ENCODE assay signal across 13 cellular contexts in genomic region chr1:55169126-55169525, GRCh38. TPM values are rescaled to one million over a fixed set of nuclear protein-coding genes. Genes with fewer than 3 reads are reported as not detected.
DNase-seq lines count a peak whose midpoint lies in the region; ATAC-seq and TF ChIP-seq lines count a peak whose summit lies in the region.
"Had no signal": no experiment of that assay in that cellular context is flagged by ENCODE, and none has a peak within 500 bp of the region (broad histone marks: within the 10 kb centered on the region; RNA-seq: fewer than 3 reads in every experiment).

No MANE protein-coding gene starts in this region.

- peak; percentile 62 for ATAC-seq in stimulated activated naive CD8-positive, alpha-beta T cell treated with anti-CD3 and anti-CD28 coated beads, Interleukin-15, Interleukin-2, amounts not matched to agents 100 U/mL and 50 U/mL, for 24 hours
- ATAC-seq in stimulated activated naive CD8-positive, alpha-beta T cell treated with anti-CD3 and anti-CD28 coated beads, Interleukin-15, amount 100 ng/mL, for 72 hours: no peak
- ATAC-seq in activated naive CD8-positive, alpha-beta T cell treated with anti-CD3 and anti-CD28 coated beads, Interleukin-2, amount 50 U/mL, for 24 hours: peak; percentile 44
- no peak for ATAC-seq in natural killer cell treated with Interleukin-12 subunit alpha and Interleukin-12 subunit beta and Interleukin-15 and Interleukin-18, amount 100 ng/mL, for 72 hours
- ATAC-seq in GM19023 (IDR thresholded peaks at IDR 0.05; ENCODE audit: unreplicated experiment): no peak

- H3K27me3 Mint-ChIP-seq in stimulated activated naive CD8-positive, alpha-beta T cell treated with anti-CD3 and anti-CD28 coated beads, Interleukin-15, amount 100 ng/mL, for 72 hours: no peaks in the 10 kb centered on the region
- H3K27me3 Mint-ChIP-seq in activated naive CD8-positive, alpha-beta T cell treated with anti-CD3 and anti-CD28 coated beads, Interleukin-2, amount 50 U/mL, for 24 hours: no peaks in the 10 kb centered on the region
- H3K27me3 Mint-ChIP-seq in natural killer cell treated with Interleukin-12 subunit alpha and Interleukin-12 subunit beta and Interleukin-15 and Interleukin-18, amount 100 ng/mL, for 72 hours: no peaks in the 10 kb centered on the region

- intact Hi-C loops in lower leg skin (cut with DNase I; ENCODE audit: low total_unique reads): no loop called here

- no peaks in the 10 kb centered on the region for H3K9me3 Mint-ChIP-seq in stimulated activated naive CD8-positive, alpha-beta T cell treated with anti-CD3 and anti-CD28 coated beads, Interleukin-15, amount 100 ng/mL, for 72 hours
- no peaks in the 10 kb centered on the region for H3K9me3 Mint-ChIP-seq in activated naive CD8-positive, alpha-beta T cell treated with anti-CD3 and anti-CD28 coated beads, Interleukin-2, amount 50 U/mL, for 24 hours
- no peaks in the 10 kb centered on the region for H3K9me3 Mint-ChIP-seq in natural killer cell treated with Interleukin-12 subunit alpha and Interleukin-12 subunit beta and Interleukin-15 and Interleukin-18, amount 100 ng/mL, for 72 hours

- peak overlapping the region in 1 of 2 donors; percentile 16 for H3K27ac Mint-ChIP-seq in stimulated activated naive CD8-positive, alpha-beta T cell treated with anti-CD3 and anti-CD28 coated beads, Interleukin-15, amount 100 ng/mL, for 72 hours
- H3K27ac Mint-ChIP-seq in activated naive CD8-positive, alpha-beta T cell treated with anti-CD3 and anti-CD28 coated beads, Interleukin-2, amount 50 U/mL, for 24 hours: peak overlapping the region; percentile 88
- peak overlapping the region; percentile 1 to 22 for H3K27ac Mint-ChIP-seq in natural killer cell treated with Interleukin-12 subunit alpha and Interleukin-12 subunit beta and Interleukin-15 and Interleukin-18, amount 100 ng/mL, for 72 hours

- POLR2A ChIA-PET in GM10248 (lab: Yijun Ruan, JAX): no interaction called here

- H3K4me1 Mint-ChIP-seq in stimulated activated naive CD8-positive, alpha-beta T cell treated with anti-CD3 and anti-CD28 coated beads, Interleukin-15, amount 100 ng/mL, for 72 hours: peaks cover 50% of the 10 kb centered on the region
- H3K4me1 Mint-ChIP-seq in activated naive CD8-positive, alpha-beta T cell treated with anti-CD3 and anti-CD28 coated beads, Interleukin-2, amount 50 U/mL, for 24 hours: peaks cover 58% of the 10 kb centered on the region
- H3K4me1 Mint-ChIP-seq in natural killer cell treated with Interleukin-12 subunit alpha and Interleukin-12 subunit beta and Interleukin-15 and Interleukin-18, amount 100 ng/mL, for 72 hours (ENCODE audit: low read depth in 2 of 2): peaks cover 29% of the 10 kb centered on the region in 2 donors

- TF ChIP-seq POLR2A in lower leg skin (IDR thresholded peaks at IDR 0.05): no peak

- no peak overlapping the region for H3K4me3 Mint-ChIP-seq in stimulated activated naive CD8-positive, alpha-beta T cell treated with anti-CD3 and anti-CD28 coated beads, Interleukin-15, amount 100 ng/mL, for 72 hours
- no peak overlapping the region for H3K4me3 Mint-ChIP-seq in activated naive CD8-positive, alpha-beta T cell treated with anti-CD3 and anti-CD28 coated beads, Interleukin-2, amount 50 U/mL, for 24 hours
- no peak overlapping the region for H3K4me3 Mint-ChIP-seq in natural killer cell treated with Interleukin-12 subunit alpha and Interleukin-12 subunit beta and Interleukin-15 and Interleukin-18, amount 100 ng/mL, for 72 hours

- WGBS in lower leg skin, 2 donors: 91% methylated on average over 1 of the region's 1 CpG

- CTCF ChIA-PET in GM10248 (lab: Yijun Ruan, JAX): no interaction called here

- TF ChIP-seq CTCF in GM10248 (IDR thresholded peaks at IDR 0.05; ENCODE audit: control extremely low read depth, extremely low read depth, low read depth, missing control alignments) (no peak), lower leg skin (IDR thresholded peaks at IDR 0.05) (no peak)

- peaks cover 71% of the 10 kb centered on the region for H3K36me3 Mint-ChIP-seq in activated naive CD8-positive, alpha-beta T cell treated with anti-CD3 and anti-CD28 coated beads, Interleukin-2, amount 50 U/mL, for 24 hours (ENCODE audit: low read depth)
- peaks cover 31% of the 10 kb centered on the region for H3K36me3 Mint-ChIP-seq in natural killer cell treated with Interleukin-12 subunit alpha and Interleukin-12 subunit beta and Interleukin-15 and Interleukin-18, amount 100 ng/mL, for 72 hours

- DNase-seq in stimulated activated naive CD8-positive, alpha-beta T cell treated with anti-CD3 and anti-CD28 coated beads, Interleukin-15, Interleukin-2, amounts not matched to agents 100 U/mL and 50 U/mL, for 24 hours: no peak
- DNase-seq in stimulated activated naive CD8-positive, alpha-beta T cell treated with anti-CD3 and anti-CD28 coated beads, Interleukin-15, amount 100 ng/mL, for 72 hours: no peak
- no peak for DNase-seq in activated naive CD8-positive, alpha-beta T cell treated with anti-CD3 and anti-CD28 coated beads, Interleukin-2, amount 50 U/mL, for 24 hours
- DNase-seq in natural killer cell treated with Interleukin-12 subunit alpha and Interleukin-12 subunit beta and Interleukin-15 and Interleukin-18, amount 100 ng/mL, for 72 hours (ENCODE audit: low spot score): no peak
- DNase-seq in GM10248 (ENCODE audit: extremely low spot score) (no peak), lower leg skin (ENCODE audit: low spot score in 2 of 2) (no peak)
- DNase-seq: COR-L47, NCI-H1436, NCI-H2029, NCI-H2171, NCI-H446, NCI-H69 had no signal

- H3K4me3 ChIP-seq in lower leg skin (ENCODE audit: low read depth, poor library complexity, severe bottlenecking): no peak overlapping the region

RNA-seq across cellular contexts. Expression of gene USP24, which starts 46.0 kb away (rescaled TPM):
- 10 to 100 TPM; 66.8 to 83.1 TPM for total RNA-seq in natural killer cell treated with Interleukin-12 subunit alpha and Interleukin-12 subunit beta and Interleukin-15 and Interleukin-18, amount 100 ng/mL, for 72 hours
- 10 to 100 TPM; 20.9 to 58.6 (median 40.5) TPM for total RNA-seq in lower leg skin

Comparison
In these comparisons a context has a peak if more than half of its experiments do, and no peak if none do; other contexts are left out.
1. ATAC-seq: peak in stimulated activated naive CD8-positive, alpha-beta T cell treated with anti-CD3 and anti-CD28 coated beads, Interleukin-15, Interleukin-2, amounts not matched to agents 100 U/mL and 50 U/mL, for 24 hours (single experiment) and activated naive CD8-positive, alpha-beta T cell treated with anti-CD3 and anti-CD28 coated beads, Interleukin-2, amount 50 U/mL, for 24 hours (single experiment); none in stimulated activated naive CD8-positive, alpha-beta T cell treated with anti-CD3 and anti-CD28 coated beads, Interleukin-15, amount 100 ng/mL, for 72 hours (single experiment), natural killer cell treated with Interleukin-12 subunit alpha and Interleukin-12 subunit beta and Interleukin-15 and Interleukin-18, amount 100 ng/mL, for 72 hours (0 of 2) and GM19023 (single experiment).